13 cellular contexts compared by ENCODE assay signal in the genomic region with DNA sequence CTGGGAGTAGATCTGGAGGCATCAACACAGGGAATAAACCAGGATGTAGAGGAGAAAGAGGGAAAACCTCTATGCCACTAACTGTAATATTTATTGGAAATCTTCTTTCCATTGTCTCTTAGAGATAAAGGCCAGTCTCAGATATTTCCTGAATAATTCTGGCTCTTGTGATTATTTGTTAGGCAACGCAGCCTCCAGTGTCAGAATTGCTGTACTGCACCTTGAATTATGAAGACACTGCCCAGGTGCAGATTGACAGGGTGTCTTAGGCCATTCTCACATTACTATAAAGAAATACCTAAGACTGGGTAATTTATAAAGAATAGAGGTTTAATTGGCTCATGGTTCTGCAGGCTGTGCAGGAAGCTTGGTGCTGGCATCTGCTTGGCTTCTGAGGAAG.
DNase-seq lines count a peak whose midpoint lies in the region; FAIRE-seq and TF ChIP-seq lines count a peak whose summit lies in the region.
"Had no signal": no experiment of that assay in that cellular context is flagged by ENCODE, and none has a peak within 500 bp of the region (broad histone marks: within the 10 kb centered on the region; RNA-seq: fewer than 3 reads in every experiment).

No MANE protein-coding gene starts in this region.

- peaks cover 0 to 4% (median 2%) of the 10 kb centered on the region in 3 experiments; a peak in 2 of 7 replicates for H3K36me3 Mint-ChIP-seq in H9 (ENCODE audit: insufficient read depth in 1 of 3, low read depth in 3 of 3)
- H3K36me3 Mint-ChIP-seq in CD4-positive, alpha-beta memory T cell, result no peaks in the 10 kb centered on the region

- no peak overlapping the region for H3T11ph ChIP-seq in H9 (ENCODE audit: low read length)

- H3K79me1 ChIP-seq in H9 (ENCODE audit: insufficient read depth, low read depth, low read length, poor library complexity, severe bottlenecking), result no peaks in the 10 kb centered on the region

- no peak for TF ChIP-seq EP300 in stomach (IDR thresholded peaks at IDR 0.05)

- H3K27ac ChIP-seq in H9 (ENCODE audit: insufficient read length, low read depth, low read length), result no peak overlapping the region
- no peak overlapping the region for H3K27ac ChIP-seq in kidney (ENCODE audit: low read depth in 2 of 2, low read length in 2 of 2)
- no peak overlapping the region for H3K27ac ChIP-seq in stomach
- no peak overlapping the region for H3K27ac ChIP-seq in CD4-positive, alpha-beta memory T cell (ENCODE audit: low read depth, low read length)
- H3K27ac ChIP-seq: cardiac muscle cell, thyroid gland had no signal

- H3K9me3 ChIP-seq in H9 (ENCODE audit: control insufficient read depth, low read depth, low read length) (peaks cover 10% of the 10 kb centered on the region), adipocyte (ENCODE audit: control insufficient read depth, low read length) (peaks cover 18% of the 10 kb centered on the region), kidney (ENCODE audit: control insufficient read depth in 1 of 2, low read length in 2 of 2) (no peaks in the 10 kb centered on the region), stomach (peaks cover 0 to 17% (median 4%) of the 10 kb centered on the region in 4 donors)
- H3K9me3 ChIP-seq in CD4-positive, alpha-beta memory T cell (ENCODE audit: control insufficient read depth in 1 of 2, low read length in 2 of 2), result no peaks in the 10 kb centered on the region
- H3K9me3 ChIP-seq: thyroid gland had no signal

- no peak overlapping the region for H2BK120ac ChIP-seq in H9 (ENCODE audit: low read depth, low read length, poor library complexity, severe bottlenecking)

- no peak overlapping the region for H2AK5ac ChIP-seq in H9 (ENCODE audit: insufficient read length, low read length)

- POLR2A ChIA-PET in CD4-positive, alpha-beta memory T cell (lab: Charles Lee; ENCODE audit: partially characterized antibody), result no interaction called here

- no peak overlapping the region for H3K27ac Mint-ChIP-seq in H9
- no peak overlapping the region for H3K27ac Mint-ChIP-seq in CD4-positive, alpha-beta memory T cell

- H3K36me3 ChIP-seq in adipocyte (ENCODE audit: control insufficient read depth, insufficient read depth, low read length, severe bottlenecking) (no peaks in the 10 kb centered on the region), kidney (ENCODE audit: control insufficient read depth in 1 of 2, insufficient read depth in 2 of 2, low read length in 2 of 2) (no peaks in the 10 kb centered on the region), stomach (no peaks in the 10 kb centered on the region)
- no peaks in the 10 kb centered on the region for H3K36me3 ChIP-seq in CD4-positive, alpha-beta memory T cell (ENCODE audit: insufficient read depth, low read length)
- H3K36me3 ChIP-seq: cardiac muscle cell, thyroid gland had no signal

- no peaks in the 10 kb centered on the region for H3K4me1 ChIP-seq in H9 (ENCODE audit: insufficient read depth, low read length)
- H3K4me1 ChIP-seq in adipocyte (ENCODE audit: control insufficient read depth, insufficient read depth, low read length), result no peaks in the 10 kb centered on the region
- H3K4me1 ChIP-seq in kidney (ENCODE audit: control insufficient read depth in 1 of 2, insufficient read depth in 1 of 2, low read depth in 1 of 2, low read length in 2 of 2), result no peaks in the 10 kb centered on the region
- H3K4me1 ChIP-seq in stomach, result no peaks in the 10 kb centered on the region
- no peaks in the 10 kb centered on the region for H3K4me1 ChIP-seq in CD4-positive, alpha-beta memory T cell (ENCODE audit: insufficient read depth, low read length)
- H3K4me1 ChIP-seq: thyroid gland had no signal

- no peak overlapping the region for H3K4me3 ChIP-seq in GM12864 (ENCODE audit: low read depth, low read length)
- no peak overlapping the region for H3K4me3 ChIP-seq in adipocyte (ENCODE audit: low read length)
- no peak overlapping the region for H3K4me3 ChIP-seq in kidney (ENCODE audit: low read length in 2 of 2)
- H3K4me3 ChIP-seq in stomach, result no peak overlapping the region
- H3K4me3 ChIP-seq in CD4-positive, alpha-beta memory T cell (ENCODE audit: low read length in 2 of 2), result no peak overlapping the region
- H3K4me3 ChIP-seq: cardiac muscle cell, thyroid gland had no signal

- H3K4me1 Mint-ChIP-seq in H9, result no peaks in the 10 kb centered on the region
- no peaks in the 10 kb centered on the region for H3K4me1 Mint-ChIP-seq in CD4-positive, alpha-beta memory T cell

- no peak overlapping the region for H3K56ac ChIP-seq in H9 (ENCODE audit: insufficient read length, low read depth, low read length)

- WGBS in H9 (ENCODE audit: extremely low coverage, insufficient read length, low lambda C conversion rate), result no CpG with 5 or more reads among the region's 1 CpG
- WGBS in stomach, 5 donors, result 44 to 67% (median 53%) methylated on average over 1 of the region's 1 CpG

- H4K5ac ChIP-seq in H9 (ENCODE audit: insufficient read length, low read depth, low read length), result no peak overlapping the region

- no peaks in the 10 kb centered on the region for H3K79me2 ChIP-seq in H9 (ENCODE audit: insufficient read depth, low read length)

- no peak overlapping the region for H4K8ac ChIP-seq in H9 (replicated peaks; ENCODE audit: insufficient read length, low read depth, low read length)

- no peak overlapping the region for H2BK15ac ChIP-seq in H9 (ENCODE audit: low read depth, low read length)

- no peaks in the 10 kb centered on the region for H3K23me2 ChIP-seq in H9 (ENCODE audit: insufficient read length, low read depth, low read length, poor library complexity, severe bottlenecking)

- peak; percentile 13 for TF ChIP-seq CTCF in GM12864 (IDR thresholded peaks at IDR 0.05; ENCODE audit: low read depth, low read length, missing control alignments)
- peak; percentile 59; the same call in 2 of the 3 replicates for TF ChIP-seq CTCF in H9 (conservative IDR thresholded peaks at IDR 0.05)
- peak; percentile 30 for TF ChIP-seq CTCF in kidney (IDR thresholded peaks at IDR 0.05; ENCODE audit: borderline replicate concordance, extremely low read depth, insufficient read depth)
- TF ChIP-seq CTCF in stomach (IDR thresholded peaks at IDR 0.05), result no peak

- no peak overlapping the region for H3K4me3 Mint-ChIP-seq in H9
- H3K4me3 Mint-ChIP-seq in CD4-positive, alpha-beta memory T cell, result no peak overlapping the region

- no peak overlapping the region for H3K23ac ChIP-seq in H9 (ENCODE audit: insufficient read length, low read depth, low read length)

- H2AFZ ChIP-seq in H9 (ENCODE audit: low read length), result no peak overlapping the region

- H3K27me3 ChIP-seq in H9 (ENCODE audit: insufficient read depth, low read length) (no peaks in the 10 kb centered on the region), adipocyte (replicated peaks; ENCODE audit: control insufficient read depth, insufficient read depth, low read length) (no peaks in the 10 kb centered on the region), stomach (no peaks in the 10 kb centered on the region)
- no peaks in the 10 kb centered on the region for H3K27me3 ChIP-seq in CD4-positive, alpha-beta memory T cell (ENCODE audit: insufficient read depth, low read length)
- H3K27me3 ChIP-seq: cardiac muscle cell, thyroid gland had no signal

- no peak for FAIRE-seq in kidney (lab: Jason Lieb, UNC)

- H3K27me3 Mint-ChIP-seq in H9 (ENCODE audit: low read depth), result no peaks in the 10 kb centered on the region
- H3K27me3 Mint-ChIP-seq in CD4-positive, alpha-beta memory T cell, result no peaks in the 10 kb centered on the region

- DNase-seq in GM12864 (ENCODE audit: low read depth) (no peak), H9 (no peak), adipocyte (ENCODE audit: low read depth) (peak; percentile 5), kidney (no peak), stomach (no peak), cerebellar cortex (ENCODE audit: low spot score) (no peak), NCI-H1092 treated with DMSO at 0.1 percent for 48 hours (lab: John Stamatoyannopoulos, UW) (no peak)
- DNase-seq in CD4-positive, alpha-beta memory T cell, result no peak
- DNase-seq: activated effector memory CD4-positive, alpha-beta T cell treated with anti-CD3 and anti-CD28 coated beads, Interleukin-2, amount 50 U/mL, for 16 hours; C1 segment of cervical spinal cord; NCI-H2029; thyroid gland had no signal

- no peak overlapping the region for H3K18ac ChIP-seq in H9 (ENCODE audit: insufficient read length, low read depth, low read length)

- no peak overlapping the region for H2BK12ac ChIP-seq in H9 (ENCODE audit: insufficient read length, low read depth, low read length)

- intact Hi-C loops in kidney (cut with DNase I), result no loop called here
- intact Hi-C loops in stomach (cut with DNase I; ENCODE audit: low total_unique reads), result no loop called here
- intact Hi-C loops in CD4-positive, alpha-beta memory T cell (cut with micrococcal nuclease), result no loop called here

- H3K4me2 ChIP-seq in H9 (ENCODE audit: insufficient read depth, insufficient read length, low read length), result no peak overlapping the region

- H2BK5ac ChIP-seq in H9 (ENCODE audit: insufficient read length, low read length), result no peak overlapping the region

- H2BK20ac ChIP-seq in H9 (ENCODE audit: low read depth, low read length, poor library complexity, severe bottlenecking), result no peak overlapping the region

- no peak overlapping the region for H3K4ac ChIP-seq in H9 (ENCODE audit: low read depth, low read length)

- H4K20me1 ChIP-seq in H9 (ENCODE audit: control insufficient read depth, insufficient read depth, insufficient read length), result no peaks in the 10 kb centered on the region

- CTCF ChIA-PET in CD4-positive, alpha-beta memory T cell (lab: Charles Lee; ENCODE audit: partially characterized antibody), result no interaction called here

- H3K14ac ChIP-seq in H9 (ENCODE audit: insufficient read depth, low read length), result no peak overlapping the region

- peaks cover 71 to 76% of the 10 kb centered on the region in 2 experiments for H3K9me3 Mint-ChIP-seq in H9
- peaks cover 0 to 5% (median 0%) of the 10 kb centered on the region in 8 donors for H3K9me3 Mint-ChIP-seq in CD4-positive, alpha-beta memory T cell

- no peak overlapping the region for H4K91ac ChIP-seq in H9 (ENCODE audit: insufficient read length, low read depth, low read length)

- H3K9ac ChIP-seq in H9 (ENCODE audit: extremely low read depth, insufficient read length, low read length) (no peak overlapping the region), adipocyte (ENCODE audit: low read length) (no peak overlapping the region), kidney (ENCODE audit: low read length in 2 of 2) (no peak overlapping the region)

- TF ChIP-seq POLR2A in stomach (IDR thresholded peaks at IDR 0.05), result no peak

Comparison
In these comparisons a context has a peak if more than half of its experiments do, and no peak if none do; other contexts are left out.
1. CTCF ChIP-seq: peak in GM12864 (single experiment), H9 (single experiment) and kidney (single experiment); none in stomach (0 of 7).